16 cellular contexts compared by ENCODE assay signal in genomic region chr6:7215798-7216231, GRCh38.
DNase-seq lines count a peak whose midpoint lies in the region; ATAC-seq, FAIRE-seq and TF ChIP-seq lines count a peak whose summit lies in the region.
"Had no signal": no experiment of that assay in that cellular context is flagged by ENCODE, and none has a peak within 500 bp of the region (broad histone marks: within the 10 kb centered on the region; RNA-seq: fewer than 3 reads in every experiment).

No MANE protein-coding gene starts in this region.

- H2AFZ ChIP-seq in IMR-90 (replicated peaks; ENCODE audit: low read length, poor library complexity) = no peak overlapping the region
- H2AFZ ChIP-seq in keratinocyte (ENCODE audit: control insufficient read depth, low read length) = no peak overlapping the region
- H2AFZ ChIP-seq in SK-N-SH (ENCODE audit: low read depth) = no peak overlapping the region
- H2AFZ ChIP-seq: parathyroid adenoma had no signal

- H3K27ac ChIP-seq in IMR-90 (ENCODE audit: insufficient read depth, low read length) = no peak overlapping the region
- no peak overlapping the region for H3K27ac ChIP-seq in keratinocyte (ENCODE audit: control insufficient read depth, insufficient read depth, low read length)
- peak overlapping the region; percentile 91 for H3K27ac ChIP-seq in subcutaneous abdominal adipose tissue (ENCODE audit: low read depth, low read length)
- H3K27ac ChIP-seq in SK-N-SH (ENCODE audit: low read depth in 2 of 2, low read length in 1 of 2) = no peak overlapping the region
- H3K27ac ChIP-seq: coronary artery, parathyroid adenoma, suprapubic skin had no signal

- H3F3A ChIP-seq in SK-N-SH (replicated peaks; ENCODE audit: insufficient read depth) = no peaks in the 10 kb centered on the region

- H3K9me3 ChIP-seq in IMR-90 (ENCODE audit: control insufficient read depth, insufficient read depth, low read length) = no peaks in the 10 kb centered on the region
- no peaks in the 10 kb centered on the region for H3K9me3 ChIP-seq in keratinocyte (ENCODE audit: control insufficient read depth, low read depth, low read length)
- no peaks in the 10 kb centered on the region for H3K9me3 ChIP-seq in subcutaneous abdominal adipose tissue (ENCODE audit: control insufficient read depth in 5 of 5, low read length in 5 of 5)
- no peaks in the 10 kb centered on the region for H3K9me3 ChIP-seq in SK-N-SH
- H3K9me3 ChIP-seq: suprapubic skin had no signal

- TF ChIP-seq CTCF in IMR-90 (conservative IDR thresholded peaks at IDR 0.05; ENCODE audit: low read depth, low read length) (no peak), keratinocyte (optimal IDR thresholded peaks at IDR 0.05 in 1 of 3, IDR thresholded peaks at IDR 0.05 in 1 of 3, conservative IDR thresholded peaks at IDR 0.05 in 1 of 3; ENCODE audit: extremely low read depth in 1 of 3, insufficient read depth in 2 of 3, low read length in 3 of 3) (no peak), SK-N-SH (IDR thresholded peaks at IDR 0.05) (no peak)

- no peak overlapping the region for H2AK5ac ChIP-seq in IMR-90 (ENCODE audit: low read depth, low read length)

- no peaks in the 10 kb centered on the region for H3K27me3 ChIP-seq in IMR-90 (ENCODE audit: control insufficient read depth, insufficient read depth, low read length)
- no peaks in the 10 kb centered on the region for H3K27me3 ChIP-seq in keratinocyte (ENCODE audit: control insufficient read depth, extremely low read depth, insufficient read depth, low read length)
- H3K27me3 ChIP-seq in subcutaneous abdominal adipose tissue (ENCODE audit: control insufficient read depth in 5 of 5, insufficient read depth in 4 of 5, low read length in 5 of 5) = no peaks in the 10 kb centered on the region
- H3K27me3 ChIP-seq in SK-N-SH (ENCODE audit: insufficient read depth) = no peaks in the 10 kb centered on the region
- H3K27me3 ChIP-seq: suprapubic skin had no signal

- H3K27ac Mint-ChIP-seq in activated naive CD4-positive, alpha-beta T cell treated with anti-CD3 and anti-CD28 coated beads, Interleukin-2, amount 50 U/mL, for 72 hours = peak overlapping the region; percentile 66 to 73

- H3K9me2 ChIP-seq in SK-N-SH = no peaks in the 10 kb centered on the region

- no peak overlapping the region for H3K9ac ChIP-seq in IMR-90 (ENCODE audit: low read depth, low read length)
- peak overlapping the region; percentile 19 for H3K9ac ChIP-seq in keratinocyte (ENCODE audit: control insufficient read depth, extremely low read depth, insufficient read depth, low read length)
- peak overlapping the region in 3 of 5 donors; percentile 12 to 48 (median 19) for H3K9ac ChIP-seq in subcutaneous abdominal adipose tissue (ENCODE audit: low read length in 5 of 5)
- no peak overlapping the region for H3K9ac ChIP-seq in SK-N-SH
- H3K9ac ChIP-seq: parathyroid adenoma had no signal

- H3K9me1 ChIP-seq in IMR-90 (ENCODE audit: insufficient read depth, low read length) (peaks cover 26% of the 10 kb centered on the region), keratinocyte (ENCODE audit: control insufficient read depth, extremely low read depth, insufficient read depth, low read length) (no peaks in the 10 kb centered on the region)

- no peak for TF ChIP-seq POLR2A in IMR-90 (IDR thresholded peaks at IDR 0.05; ENCODE audit: low read depth, low read length)

- no TSS peak for BruUV-seq in IMR-90 (replicated peaks; lab: Mats Ljungman, UMichigan)

- peaks cover 2 to 4% of the 10 kb centered on the region in 2 donors for H3K36me3 Mint-ChIP-seq in activated naive CD4-positive, alpha-beta T cell treated with anti-CD3 and anti-CD28 coated beads, Interleukin-2, amount 50 U/mL, for 72 hours

- FAIRE-seq in keratinocyte (lab: Jason Lieb, UNC) = no peak
- FAIRE-seq: GM12891 had no signal

- POLR2A ChIA-PET in IMR-90 (lab: Charles Lee; ENCODE audit: unreplicated experiment) = no interaction called here
- POLR2A ChIA-PET in SK-N-SH (lab: Yijun Ruan, JAX) = no interaction called here

- H2BK15ac ChIP-seq in IMR-90 (ENCODE audit: low read depth, low read length) = no peak overlapping the region; the same call in 2 of the 3 replicates

- H4K91ac ChIP-seq in IMR-90 (ENCODE audit: insufficient read depth, low read depth, low read length) = no peak overlapping the region

- H3K56ac ChIP-seq in IMR-90 (ENCODE audit: extremely low read depth, insufficient read depth, low read length) = no peak overlapping the region

- H3K36me3 ChIP-seq in IMR-90 (ENCODE audit: control insufficient read depth, insufficient read depth, low read length) = peaks cover 51% of the 10 kb centered on the region
- peaks cover 41 to 42% of the 10 kb centered on the region in 2 experiments for H3K36me3 ChIP-seq in keratinocyte (ENCODE audit: control insufficient read depth in 2 of 2, extremely low read depth in 1 of 2, insufficient read depth in 2 of 2, low read length in 2 of 2)
- peaks cover 6 to 73% (median 59%) of the 10 kb centered on the region in 5 donors for H3K36me3 ChIP-seq in subcutaneous abdominal adipose tissue (ENCODE audit: control insufficient read depth in 5 of 5, insufficient read depth in 5 of 5, low read length in 5 of 5)
- H3K36me3 ChIP-seq in SK-N-SH (replicated peaks in 1 of 2; ENCODE audit: control insufficient read depth in 1 of 2, insufficient read depth in 2 of 2, low read length in 1 of 2) = peaks cover 20 to 23% of the 10 kb centered on the region in 2 experiments

- H2AK9ac ChIP-seq in IMR-90 (replicated peaks; ENCODE audit: low read depth, low read length, poor library complexity) = no peak overlapping the region

- H3K4me3 ChIP-seq in IMR-90 (ENCODE audit: insufficient read depth, low read depth, low read length) = no peak overlapping the region
- no peak overlapping the region for H3K4me3 ChIP-seq in keratinocyte (ENCODE audit: control insufficient read depth in 2 of 3, extremely low read depth in 1 of 3, insufficient read depth in 2 of 3, low read depth in 1 of 3, low read length in 3 of 3)
- no peak overlapping the region for H3K4me3 ChIP-seq in subcutaneous abdominal adipose tissue (ENCODE audit: low read depth in 1 of 5, low read length in 5 of 5)
- no peak overlapping the region for H3K4me3 ChIP-seq in SK-N-SH (ENCODE audit: low read depth in 2 of 2, low read length in 1 of 2)
- H3K4me3 ChIP-seq: coronary artery, lung, suprapubic skin had no signal

- TF ChIP-seq EP300 in SK-N-SH (IDR thresholded peaks at IDR 0.05; ENCODE audit: borderline replicate concordance in 1 of 2, low read depth in 1 of 2, low read length in 1 of 2) = no peak

- peaks cover 8% of the 10 kb centered on the region for H3K79me2 ChIP-seq in keratinocyte (ENCODE audit: control insufficient read depth, insufficient read depth, low read length)
- no peaks in the 10 kb centered on the region for H3K79me2 ChIP-seq in SK-N-SH (ENCODE audit: insufficient read depth)

- WGBS in IMR-90 (ENCODE audit: extremely low coverage in 2 of 2, insufficient read length in 1 of 2), 2 experiments = 69% methylated on average over 5 of the region's 10 CpGs; no CpG with 5 or more reads in 1 of the 2 experiments
- 68% methylated on average over 9 of the region's 10 CpGs for WGBS in SK-N-SH (ENCODE audit: low lambda C conversion rate)

- ATAC-seq in activated naive CD4-positive, alpha-beta T cell treated with anti-CD3 and anti-CD28 coated beads, Interleukin-2, amount 50 U/mL, for 72 hours = peak in 1 of 2 donors; percentile 35
- no peak for ATAC-seq in IMR-90 (ENCODE audit: low read depth)

- H2BK5ac ChIP-seq in IMR-90 (ENCODE audit: low read depth, low read length, poor library complexity, severe bottlenecking) = no peak overlapping the region

- 0 out of 2 replicates have a peak overlapping the region, but pooled peaks have one; percentile 44 for H3K14ac ChIP-seq in IMR-90 (replicated peaks; ENCODE audit: low read depth, low read length)

- dilution Hi-C loops in IMR-90 (cut with HindIII; ENCODE audit: low sequenced_read_pairs, unreplicated experiment) = no loop called here
- dilution Hi-C loops in keratinocyte (cut with MboI; ENCODE audit: extremely low pct_ligation_motif_present, low sequenced_read_pairs) = no loop called here

- CTCF ChIA-PET in IMR-90 (lab: Yijun Ruan, JAX) (no interaction called here), SK-N-SH (lab: Yijun Ruan, JAX) (interaction anchor here (2.7 kb wide), 1 partner anchor 27 kb away, joined by 9 read pairs; no protein-coding TSS in a partner anchor)

- no peak overlapping the region for H2BK20ac ChIP-seq in IMR-90 (ENCODE audit: low read depth, low read length)

- intact Hi-C loops in IMR-90 (cut with micrococcal nuclease) = loop anchor here (5.0 kb wide), 1 partner anchor 109 kb away; the partner anchor contains the start of gene RREB1

- H2BK120ac ChIP-seq in IMR-90 (ENCODE audit: low read depth, low read length) = no peak overlapping the region; the same call in 1 of the 2 replicates

- H3K4me2 ChIP-seq in IMR-90 (ENCODE audit: low read depth, low read length) (no peak overlapping the region), keratinocyte (ENCODE audit: control insufficient read depth, extremely low read depth, insufficient read depth, low read depth, low read length) (peak overlapping the region; percentile 29), SK-N-SH (no peak overlapping the region)

- H4K20me1 ChIP-seq in IMR-90 (ENCODE audit: insufficient read depth, low read length) = peaks cover 27% of the 10 kb centered on the region
- no peaks in the 10 kb centered on the region for H4K20me1 ChIP-seq in keratinocyte (ENCODE audit: control insufficient read depth, extremely low read depth, insufficient read depth, low read length)
- H4K20me1 ChIP-seq in SK-N-SH (ENCODE audit: insufficient read depth) = no peaks in the 10 kb centered on the region

- H4K8ac ChIP-seq in IMR-90 (ENCODE audit: low read depth in 2 of 2, low read length in 2 of 2) = no peak overlapping the region

- no peak overlapping the region for H3K23ac ChIP-seq in IMR-90 (ENCODE audit: low read depth, low read length)

- H3K4me1 ChIP-seq in IMR-90 (ENCODE audit: control insufficient read depth, insufficient read depth, low read length) (peaks cover 24% of the 10 kb centered on the region), keratinocyte (ENCODE audit: control insufficient read depth, extremely low read depth, insufficient read depth, low read length) (peaks cover 36% of the 10 kb centered on the region), subcutaneous abdominal adipose tissue (ENCODE audit: control insufficient read depth in 5 of 5, insufficient read depth in 5 of 5, low read length in 5 of 5) (peaks cover 7 to 59% (median 51%) of the 10 kb centered on the region in 5 donors), SK-N-SH (ENCODE audit: control insufficient read depth in 1 of 2, insufficient read depth in 2 of 2, low read depth in 1 of 2, low read length in 1 of 2) (peaks cover 0 to 20% of the 10 kb centered on the region in 2 experiments; a peak in 2 of 4 replicates)

- no peak overlapping the region for H3K4ac ChIP-seq in IMR-90 (ENCODE audit: low read depth, low read length)

- no peak overlapping the region for H3K18ac ChIP-seq in IMR-90 (ENCODE audit: low read depth, low read length)

- H3K79me1 ChIP-seq in IMR-90 (ENCODE audit: low read depth in 1 of 2, low read length in 2 of 2) = peaks cover 31 to 82% of the 10 kb centered on the region in 2 experiments

- no peak for TF ChIP-seq RAD21 in IMR-90 (IDR thresholded peaks at IDR 0.05; ENCODE audit: low read length)
- no peak for TF ChIP-seq RAD21 in SK-N-SH (IDR thresholded peaks at IDR 0.05; ENCODE audit: low read length)

- H4K5ac ChIP-seq in IMR-90 (ENCODE audit: low read depth, low read length) = no peak overlapping the region

- H3K9me3 Mint-ChIP-seq in activated naive CD4-positive, alpha-beta T cell treated with anti-CD3 and anti-CD28 coated beads, Interleukin-2, amount 50 U/mL, for 72 hours = no peaks in the 10 kb centered on the region

- in situ Hi-C loops in IMR-90 (cut with MboI; ENCODE audit: low sequenced_read_pairs) = no loop called here

- DNase-seq in activated naive CD4-positive, alpha-beta T cell treated with anti-CD3 and anti-CD28 coated beads, Interleukin-2, amount 50 U/mL, for 72 hours (ENCODE audit: low spot score in 2 of 2) = no peak
- no peak for DNase-seq in activated naive CD4-positive, alpha-beta T cell treated with Interleukin-2 at 50 U/mL for 16 hours
- DNase-seq in IMR-90 (no peak), keratinocyte (ENCODE audit: low read depth, low spot score) (no peak), SK-N-SH (no peak), hippocampal formation (lab: John Stamatoyannopoulos, UW) (no peak)
- no peak for DNase-seq in effector CD8-positive, alpha-beta T cell (lab: John Stamatoyannopoulos, UW)
- DNase-seq: activated CD4-positive, alpha-beta T cell treated with anti-CD3 and anti-CD28 coated beads for 4 hours; NCI-H1694 treated with DMSO at 0.1 percent for 48 hours; SW 1271 had no signal

Comparison
In these comparisons a context has a peak if more than half of its experiments do, and no peak if none do; other contexts are left out.
1. H3K9ac ChIP-seq: peak in keratinocyte (single experiment) and subcutaneous abdominal adipose tissue (3 of 5); none in IMR-90 (single experiment) and SK-N-SH (single experiment).